Comparison of ENCODE assay signal across 1 cellular context in the genomic region with DNA sequence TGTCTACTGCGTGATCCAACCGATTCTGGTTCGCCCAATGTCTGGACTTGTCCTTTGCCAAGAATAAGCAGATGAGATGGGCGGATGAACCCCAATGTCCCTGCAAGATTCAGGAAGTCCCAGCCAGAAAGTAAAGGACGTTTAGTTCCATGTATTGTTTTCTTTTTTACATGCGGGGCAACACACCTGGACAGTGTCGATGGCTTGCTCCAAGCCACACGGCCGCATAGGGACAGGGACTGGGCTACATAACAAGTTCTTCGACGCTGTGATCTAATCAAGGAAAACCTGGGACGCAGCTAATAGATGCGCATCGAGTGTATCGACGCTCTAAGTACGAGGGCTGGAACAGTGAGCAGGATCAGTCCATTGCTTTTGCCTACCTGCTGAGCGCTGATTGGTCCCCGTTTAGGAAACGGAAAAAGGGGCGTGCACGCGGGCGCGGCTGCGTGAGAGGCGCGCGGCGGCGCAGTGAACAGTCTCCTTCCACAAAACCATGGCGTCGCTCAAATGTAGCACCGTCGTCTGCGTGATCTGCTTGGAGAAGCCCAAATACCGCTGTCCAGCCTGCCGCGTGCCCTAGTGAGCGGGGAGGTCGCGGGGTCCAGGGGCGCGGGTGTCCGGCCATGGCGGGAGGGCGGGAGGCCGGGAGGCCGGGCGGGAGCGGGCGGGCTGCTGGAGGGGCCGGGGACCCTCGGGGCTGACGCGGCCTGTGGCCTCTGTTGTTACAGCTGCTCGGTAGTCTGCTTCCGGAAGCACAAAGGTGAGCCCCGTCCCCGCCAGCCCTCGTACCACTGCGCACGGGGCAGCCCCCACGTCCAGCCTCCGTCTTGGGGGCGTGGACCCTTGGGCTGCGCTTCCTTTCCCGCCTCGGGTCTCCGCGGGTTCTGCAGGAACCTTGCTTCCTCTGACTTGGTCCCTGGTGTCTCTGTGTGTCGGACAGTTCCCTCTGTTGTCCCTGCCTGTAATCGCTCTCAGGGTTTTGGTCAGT.
TF ChIP-seq lines count a peak whose summit lies in the region.

Gene ZNHIT3 (plus strand): TSS at position 478 of the 991 bp plus-strand sequence. CDS start 19 bp downstream, at position 497.

TF ChIP-seq in K562, 482 proteins besides CTCF, POLR2A, EP300 and RAD21 (continued from another document and continues in another):
- no peak for TF ChIP-seq THRB (CRISPR knock-in tag; conservative IDR thresholded peaks at IDR 0.05)
- no peak for TF ChIP-seq BRD4 (IDR thresholded peaks at IDR 0.05)
- 0 out of 2 replicates have a peak, but pooled peaks have one; percentile 75 for TF ChIP-seq E2F3 (CRISPR knock-in tag; IDR thresholded peaks at IDR 0.05)
- TF ChIP-seq EZH2 (IDR thresholded peaks at IDR 0.05; ENCODE audit: borderline replicate concordance, low read depth, low read length): no peak
- TF ChIP-seq NR2C2 (CRISPR knock-in tag; IDR thresholded peaks at IDR 0.05): no peak
- TF ChIP-seq NR2C2 (tag; IDR thresholded peaks at IDR 0.05): no peak
- no peak for TF ChIP-seq SNRNP70 (optimal IDR thresholded peaks at IDR 0.05; ENCODE audit: low read depth, low read length)
- TF ChIP-seq ZNF780A (CRISPR knock-in tag; IDR thresholded peaks at IDR 0.05): no peak
- TF ChIP-seq, protein P1, sequence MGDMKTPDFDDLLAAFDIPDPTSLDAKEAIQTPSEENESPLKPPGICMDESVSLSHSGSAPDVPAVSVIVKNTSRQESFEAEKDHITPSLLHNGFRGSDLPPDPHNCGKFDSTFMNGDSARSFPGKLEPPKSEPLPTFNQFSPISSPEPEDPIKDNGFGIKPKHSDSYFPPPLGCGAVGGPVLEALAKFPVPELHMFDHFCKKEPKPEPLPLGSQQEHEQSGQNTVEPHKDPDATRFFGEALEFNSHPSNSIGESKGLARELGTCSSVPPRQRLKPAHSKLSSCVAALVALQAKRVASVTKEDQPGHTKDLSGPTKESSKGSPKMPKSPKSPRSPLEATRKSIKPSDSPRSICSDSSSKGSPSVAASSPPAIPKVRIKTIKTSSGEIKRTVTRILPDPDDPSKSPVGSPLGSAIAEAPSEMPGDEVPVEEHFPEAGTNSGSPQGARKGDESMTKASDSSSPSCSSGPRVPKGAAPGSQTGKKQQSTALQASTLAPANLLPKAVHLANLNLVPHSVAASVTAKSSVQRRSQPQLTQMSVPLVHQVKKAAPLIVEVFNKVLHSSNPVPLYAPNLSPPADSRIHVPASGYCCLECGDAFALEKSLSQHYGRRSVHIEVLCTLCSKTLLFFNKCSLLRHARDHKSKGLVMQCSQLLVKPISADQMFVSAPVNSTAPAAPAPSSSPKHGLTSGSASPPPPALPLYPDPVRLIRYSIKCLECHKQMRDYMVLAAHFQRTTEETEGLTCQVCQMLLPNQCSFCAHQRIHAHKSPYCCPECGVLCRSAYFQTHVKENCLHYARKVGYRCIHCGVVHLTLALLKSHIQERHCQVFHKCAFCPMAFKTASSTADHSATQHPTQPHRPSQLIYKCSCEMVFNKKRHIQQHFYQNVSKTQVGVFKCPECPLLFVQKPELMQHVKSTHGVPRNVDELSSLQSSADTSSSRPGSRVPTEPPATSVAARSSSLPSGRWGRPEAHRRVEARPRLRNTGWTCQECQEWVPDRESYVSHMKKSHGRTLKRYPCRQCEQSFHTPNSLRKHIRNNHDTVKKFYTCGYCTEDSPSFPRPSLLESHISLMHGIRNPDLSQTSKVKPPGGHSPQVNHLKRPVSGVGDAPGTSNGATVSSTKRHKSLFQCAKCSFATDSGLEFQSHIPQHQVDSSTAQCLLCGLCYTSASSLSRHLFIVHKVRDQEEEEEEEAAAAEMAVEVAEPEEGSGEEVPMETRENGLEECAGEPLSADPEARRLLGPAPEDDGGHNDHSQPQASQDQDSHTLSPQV (IDR thresholded peaks at IDR 0.05): no peak
- TF ChIP-seq CSDE1 (IDR thresholded peaks at IDR 0.05): no peak
- peak; percentile 51; the same call in 1 of the 2 replicates for TF ChIP-seq RNF2 (IDR thresholded peaks at IDR 0.05)
- TF ChIP-seq, protein P2, sequence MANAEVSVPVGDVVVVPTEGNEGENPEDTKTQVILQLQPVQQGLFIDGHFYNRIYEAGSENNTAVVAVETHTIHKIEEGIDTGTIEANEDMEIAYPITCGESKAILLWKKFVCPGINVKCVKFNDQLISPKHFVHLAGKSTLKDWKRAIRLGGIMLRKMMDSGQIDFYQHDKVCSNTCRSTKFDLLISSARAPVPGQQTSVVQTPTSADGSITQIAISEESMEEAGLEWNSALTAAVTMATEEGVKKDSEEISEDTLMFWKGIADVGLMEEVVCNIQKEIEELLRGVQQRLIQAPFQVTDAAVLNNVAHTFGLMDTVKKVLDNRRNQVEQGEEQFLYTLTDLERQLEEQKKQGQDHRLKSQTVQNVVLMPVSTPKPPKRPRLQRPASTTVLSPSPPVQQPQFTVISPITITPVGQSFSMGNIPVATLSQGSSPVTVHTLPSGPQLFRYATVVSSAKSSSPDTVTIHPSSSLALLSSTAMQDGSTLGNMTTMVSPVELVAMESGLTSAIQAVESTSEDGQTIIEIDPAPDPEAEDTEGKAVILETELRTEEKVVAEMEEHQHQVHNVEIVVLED (CRISPR knock-in tag; IDR thresholded peaks at IDR 0.05): peak; percentile 91
- TF ChIP-seq TEAD2 (tag; IDR thresholded peaks at IDR 0.05): no peak
- no peak for TF ChIP-seq ERF (CRISPR knock-in tag; IDR thresholded peaks at IDR 0.05)
- TF ChIP-seq, protein P3, sequence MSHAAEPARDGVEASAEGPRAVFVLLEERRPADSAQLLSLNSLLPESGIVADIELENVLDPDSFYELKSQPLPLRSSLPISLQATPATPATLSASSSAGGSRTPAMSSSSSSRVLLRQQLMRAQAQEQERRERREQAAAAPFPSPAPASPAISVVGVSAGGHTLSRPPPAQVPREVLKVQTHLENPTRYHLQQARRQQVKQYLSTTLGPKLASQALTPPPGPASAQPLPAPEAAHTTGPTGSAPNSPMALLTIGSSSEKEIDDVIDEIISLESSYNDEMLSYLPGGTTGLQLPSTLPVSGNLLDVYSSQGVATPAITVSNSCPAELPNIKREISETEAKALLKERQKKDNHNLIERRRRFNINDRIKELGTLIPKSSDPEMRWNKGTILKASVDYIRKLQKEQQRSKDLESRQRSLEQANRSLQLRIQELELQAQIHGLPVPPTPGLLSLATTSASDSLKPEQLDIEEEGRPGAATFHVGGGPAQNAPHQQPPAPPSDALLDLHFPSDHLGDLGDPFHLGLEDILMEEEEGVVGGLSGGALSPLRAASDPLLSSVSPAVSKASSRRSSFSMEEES (CRISPR knock-in tag; IDR thresholded peaks at IDR 0.05): no peak
- peak; percentile 52 for TF ChIP-seq RAD51 (IDR thresholded peaks at IDR 0.05; ENCODE audit: borderline replicate concordance, low read depth)
- peak; percentile 57; the same call in 1 of the 2 replicates for TF ChIP-seq CREB1 (IDR thresholded peaks at IDR 0.05)
- TF ChIP-seq CREB1 (CRISPR knock-in tag; IDR thresholded peaks at IDR 0.05): peak; percentile 77
- TF ChIP-seq ZNF324 (CRISPR knock-in tag; IDR thresholded peaks at IDR 0.05): no peak
- no peak for TF ChIP-seq STAG1 (CRISPR knock-in tag; IDR thresholded peaks at IDR 0.05; ENCODE audit: borderline replicate concordance)
- TF ChIP-seq NFE2L1 (tag; IDR thresholded peaks at IDR 0.05; ENCODE audit: borderline replicate concordance, low read depth): no peak
- TF ChIP-seq ZNF717 (CRISPR knock-in tag; IDR thresholded peaks at IDR 0.05): no peak
- TF ChIP-seq PML (IDR thresholded peaks at IDR 0.05; ENCODE audit: low read length): peak; percentile 59; the same call in 1 of the 2 replicates
- no peak for TF ChIP-seq ZNF184 (CRISPR knock-in tag; IDR thresholded peaks at IDR 0.05)
- TF ChIP-seq KAT2B (IDR thresholded peaks at IDR 0.05; ENCODE audit: low read depth, low read length): no peak
- 0 out of 2 replicates have a peak, but pooled peaks have one; percentile 8 for TF ChIP-seq NFE2 (IDR thresholded peaks at IDR 0.05; ENCODE audit: low read depth)
- peak; percentile 80 to 82; a peak in 2 of 4 replicates for TF ChIP-seq SIN3A (IDR thresholded peaks at IDR 0.05; ENCODE audit: borderline replicate concordance in 2 of 2, control insufficient read depth in 1 of 2, low read depth in 2 of 2, low read length in 2 of 2)
- TF ChIP-seq NFIX (CRISPR knock-in tag; IDR thresholded peaks at IDR 0.05; ENCODE audit: low read depth): no peak
- peak; percentile 45; the same call in 1 of the 2 replicates for TF ChIP-seq POLR2H (tag; IDR thresholded peaks at IDR 0.05; ENCODE audit: low read depth)
- TF ChIP-seq, protein P4, sequence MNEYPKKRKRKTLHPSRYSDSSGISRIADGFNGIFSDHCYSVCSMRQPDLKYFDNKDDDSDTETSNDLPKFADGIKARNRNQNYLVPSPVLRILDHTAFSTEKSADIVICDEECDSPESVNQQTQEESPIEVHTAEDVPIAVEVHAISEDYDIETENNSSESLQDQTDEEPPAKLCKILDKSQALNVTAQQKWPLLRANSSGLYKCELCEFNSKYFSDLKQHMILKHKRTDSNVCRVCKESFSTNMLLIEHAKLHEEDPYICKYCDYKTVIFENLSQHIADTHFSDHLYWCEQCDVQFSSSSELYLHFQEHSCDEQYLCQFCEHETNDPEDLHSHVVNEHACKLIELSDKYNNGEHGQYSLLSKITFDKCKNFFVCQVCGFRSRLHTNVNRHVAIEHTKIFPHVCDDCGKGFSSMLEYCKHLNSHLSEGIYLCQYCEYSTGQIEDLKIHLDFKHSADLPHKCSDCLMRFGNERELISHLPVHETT (CRISPR knock-in tag; conservative IDR thresholded peaks at IDR 0.05 in 1 of 2, IDR thresholded peaks at IDR 0.05 in 1 of 2): no peak
- TF ChIP-seq HSF4 (CRISPR knock-in tag; IDR thresholded peaks at IDR 0.05; ENCODE audit: borderline replicate concordance): no peak
- TF ChIP-seq GABPB1 (CRISPR knock-in tag; IDR thresholded peaks at IDR 0.05): peak; percentile 35; the same call in 1 of the 2 replicates
- peak; percentile 70 for TF ChIP-seq TAF1 (IDR thresholded peaks at IDR 0.05; ENCODE audit: control insufficient read depth, extremely low read depth, insufficient read depth, low read length, severe bottlenecking)
- no peak for TF ChIP-seq THRAP3 (IDR thresholded peaks at IDR 0.05; ENCODE audit: borderline replicate concordance)
- TF ChIP-seq, protein P5, sequence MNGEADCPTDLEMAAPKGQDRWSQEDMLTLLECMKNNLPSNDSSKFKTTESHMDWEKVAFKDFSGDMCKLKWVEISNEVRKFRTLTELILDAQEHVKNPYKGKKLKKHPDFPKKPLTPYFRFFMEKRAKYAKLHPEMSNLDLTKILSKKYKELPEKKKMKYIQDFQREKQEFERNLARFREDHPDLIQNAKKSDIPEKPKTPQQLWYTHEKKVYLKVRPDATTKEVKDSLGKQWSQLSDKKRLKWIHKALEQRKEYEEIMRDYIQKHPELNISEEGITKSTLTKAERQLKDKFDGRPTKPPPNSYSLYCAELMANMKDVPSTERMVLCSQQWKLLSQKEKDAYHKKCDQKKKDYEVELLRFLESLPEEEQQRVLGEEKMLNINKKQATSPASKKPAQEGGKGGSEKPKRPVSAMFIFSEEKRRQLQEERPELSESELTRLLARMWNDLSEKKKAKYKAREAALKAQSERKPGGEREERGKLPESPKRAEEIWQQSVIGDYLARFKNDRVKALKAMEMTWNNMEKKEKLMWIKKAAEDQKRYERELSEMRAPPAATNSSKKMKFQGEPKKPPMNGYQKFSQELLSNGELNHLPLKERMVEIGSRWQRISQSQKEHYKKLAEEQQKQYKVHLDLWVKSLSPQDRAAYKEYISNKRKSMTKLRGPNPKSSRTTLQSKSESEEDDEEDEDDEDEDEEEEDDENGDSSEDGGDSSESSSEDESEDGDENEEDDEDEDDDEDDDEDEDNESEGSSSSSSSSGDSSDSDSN (IDR thresholded peaks at IDR 0.05; ENCODE audit: borderline replicate concordance in 1 of 2, low read depth in 2 of 2, low read length in 2 of 2): no peak
- no peak for TF ChIP-seq KDM2B (CRISPR knock-in tag; IDR thresholded peaks at IDR 0.05)
- TF ChIP-seq RBM34 (IDR thresholded peaks at IDR 0.05; ENCODE audit: borderline replicate concordance, insufficient read depth, low read length): no peak
- TF ChIP-seq TCFL5 (CRISPR knock-in tag; conservative IDR thresholded peaks at IDR 0.05): no peak
- no peak for TF ChIP-seq NUFIP1 (IDR thresholded peaks at IDR 0.05; ENCODE audit: partially characterized antibody)
- no peak for TF ChIP-seq ZNF76 (CRISPR knock-in tag; IDR thresholded peaks at IDR 0.05; ENCODE audit: borderline replicate concordance)
- no peak for TF ChIP-seq TSHZ1 (CRISPR knock-in tag; IDR thresholded peaks at IDR 0.05)
- TF ChIP-seq TCF3 (CRISPR knock-in tag; IDR thresholded peaks at IDR 0.05): no peak; the same call in 1 of the 2 replicates
- peak; percentile 54; the same call in 1 of the 2 replicates for TF ChIP-seq JUN (IDR thresholded peaks at IDR 0.05; ENCODE audit: borderline replicate concordance, low read depth, low read length)
- no peak for TF ChIP-seq JUN (CRISPR knock-in tag; IDR thresholded peaks at IDR 0.05; ENCODE audit: borderline replicate concordance)
- TF ChIP-seq ZNF347 (CRISPR knock-in tag; IDR thresholded peaks at IDR 0.05; ENCODE audit: low read depth): no peak
- no peak for TF ChIP-seq DPF2 (IDR thresholded peaks at IDR 0.05)
- TF ChIP-seq ZNF584 (CRISPR knock-in tag; IDR thresholded peaks at IDR 0.05; ENCODE audit: low read depth): no peak
- TF ChIP-seq BMI1 (IDR thresholded peaks at IDR 0.05; ENCODE audit: low read length): no peak
- no peak for TF ChIP-seq HNRNPUL1 (IDR thresholded peaks at IDR 0.05; ENCODE audit: low read length)
